ENCODE assay signal across 2 cellular contexts in the genomic region with DNA sequence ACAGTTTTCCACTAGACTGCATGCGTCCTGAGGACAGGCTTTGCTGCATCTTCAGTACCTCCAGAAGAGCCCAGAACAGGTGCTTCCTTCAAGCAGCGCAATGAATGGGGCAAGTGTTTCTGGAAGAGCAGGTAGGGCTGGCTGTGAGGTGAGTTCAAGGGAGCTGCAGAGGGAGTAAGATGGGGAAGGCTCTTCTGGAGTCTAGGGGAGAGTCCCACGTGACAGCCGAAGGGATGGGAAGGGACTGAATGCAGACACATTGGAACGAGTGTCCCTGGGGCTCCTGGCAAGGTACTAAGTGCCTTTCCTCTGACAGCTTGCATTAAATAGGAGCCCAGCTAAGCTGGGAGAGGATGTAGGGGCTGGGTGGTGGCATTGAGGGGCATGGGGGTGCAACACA.
TF ChIP-seq lines count a peak whose summit lies in the region.

No MANE protein-coding gene starts in this region.

TF ChIP-seq in K562, 482 proteins besides CTCF, POLR2A, EP300 and RAD21:
- TF ChIP-seq ZNF316 (IDR thresholded peaks at IDR 0.05) (peak; percentile 6; the same call in 1 of the 2 replicates), ZZZ3 (IDR thresholded peaks at IDR 0.05) (no peak), CBFA2T2 (conservative IDR thresholded peaks at IDR 0.05) (no peak), KLF6 (CRISPR knock-in tag; IDR thresholded peaks at IDR 0.05; ENCODE audit: borderline replicate concordance) (no peak)
TF ChIP-seq in K562: peak in this region for 1.

TF ChIP-seq in H1, 55 proteins besides CTCF, POLR2A, EP300 and RAD21:
- TF ChIP-seq CTBP2 (IDR thresholded peaks at IDR 0.05; ENCODE audit: borderline replicate concordance, insufficient read depth, insufficient read length, low read length) (no peak), KDM5A (IDR thresholded peaks at IDR 0.05; ENCODE audit: low read length) (no peak), SP2 (IDR thresholded peaks at IDR 0.05; ENCODE audit: low read length) (no peak), CHD1 (IDR thresholded peaks at IDR 0.05; ENCODE audit: low read depth, low read length) (no peak), CREB1 (IDR thresholded peaks at IDR 0.05) (no peak), TCF12 (IDR thresholded peaks at IDR 0.05; ENCODE audit: low read depth, low read length) (no peak), FOSL1 (IDR thresholded peaks at IDR 0.05; ENCODE audit: insufficient read depth, low read depth, low read length) (no peak), RNF2 (IDR thresholded peaks at IDR 0.05; ENCODE audit: borderline replicate concordance, low read depth, low read length, missing control alignments, poor library complexity, severe bottlenecking) (no peak), RXRA (IDR thresholded peaks at IDR 0.05; ENCODE audit: insufficient read depth, low read depth, low read length) (no peak), MAFK (IDR thresholded peaks at IDR 0.05; ENCODE audit: low read depth, low read length) (no peak), NRF1 (IDR thresholded peaks at IDR 0.05; ENCODE audit: low read depth, low read length) (no peak), RFX5 (IDR thresholded peaks at IDR 0.05; ENCODE audit: borderline replicate concordance, low read depth, low read length) (no peak), CBX5 (IDR thresholded peaks at IDR 0.05; ENCODE audit: low read depth, low read length) (no peak), SUZ12 (IDR thresholded peaks at IDR 0.05; ENCODE audit: low read length) (no peak)
- TF ChIP-seq, protein P1, sequence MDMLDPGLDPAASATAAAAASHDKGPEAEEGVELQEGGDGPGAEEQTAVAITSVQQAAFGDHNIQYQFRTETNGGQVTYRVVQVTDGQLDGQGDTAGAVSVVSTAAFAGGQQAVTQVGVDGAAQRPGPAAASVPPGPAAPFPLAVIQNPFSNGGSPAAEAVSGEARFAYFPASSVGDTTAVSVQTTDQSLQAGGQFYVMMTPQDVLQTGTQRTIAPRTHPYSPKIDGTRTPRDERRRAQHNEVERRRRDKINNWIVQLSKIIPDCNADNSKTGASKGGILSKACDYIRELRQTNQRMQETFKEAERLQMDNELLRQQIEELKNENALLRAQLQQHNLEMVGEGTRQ (IDR thresholded peaks at IDR 0.05; ENCODE audit: low read length) = no peak
- TF ChIP-seq, protein P2, sequence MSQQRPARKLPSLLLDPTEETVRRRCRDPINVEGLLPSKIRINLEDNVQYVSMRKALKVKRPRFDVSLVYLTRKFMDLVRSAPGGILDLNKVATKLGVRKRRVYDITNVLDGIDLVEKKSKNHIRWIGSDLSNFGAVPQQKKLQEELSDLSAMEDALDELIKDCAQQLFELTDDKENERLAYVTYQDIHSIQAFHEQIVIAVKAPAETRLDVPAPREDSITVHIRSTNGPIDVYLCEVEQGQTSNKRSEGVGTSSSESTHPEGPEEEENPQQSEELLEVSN (IDR thresholded peaks at IDR 0.05) = no peak
- TF ChIP-seq, protein P3, sequence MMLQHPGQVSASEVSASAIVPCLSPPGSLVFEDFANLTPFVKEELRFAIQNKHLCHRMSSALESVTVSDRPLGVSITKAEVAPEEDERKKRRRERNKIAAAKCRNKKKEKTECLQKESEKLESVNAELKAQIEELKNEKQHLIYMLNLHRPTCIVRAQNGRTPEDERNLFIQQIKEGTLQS (IDR thresholded peaks at IDR 0.05; ENCODE audit: insufficient read depth, low read depth, low read length) = no peak
